In genomic region chr3:99366663-99367429, GRCh38 we compare ENCODE assay signal across 15 cellular contexts.
A peak's percentile ranks its signal among the peaks of the same experiment; 100 is the strongest.
DNase-seq lines count a peak whose midpoint lies in the region; FAIRE-seq and TF ChIP-seq lines count a peak whose summit lies in the region.
"Had no signal": no experiment of that assay in that cellular context is flagged by ENCODE, and none has a peak within 500 bp of the region (broad histone marks: within the 10 kb centered on the region; RNA-seq: fewer than 3 reads in every experiment).

No MANE protein-coding gene starts in this region.

- H3K4me3 ChIP-seq in H1 (ENCODE audit: extremely low read depth in 1 of 4, insufficient read depth in 2 of 4, low read depth in 3 of 4, low read length in 4 of 4) (no peak overlapping the region), colonic mucosa (no peak overlapping the region)
- no peak overlapping the region for H3K4me3 ChIP-seq in effector memory CD4-positive, alpha-beta T cell (ENCODE audit: insufficient read depth, low read depth, low read length, poor library complexity, severe bottlenecking)
- H3K4me3 ChIP-seq in CD8-positive, alpha-beta memory T cell (ENCODE audit: low read length), result no peak overlapping the region
- H3K4me3 ChIP-seq: A549, cardiac muscle cell, SJCRH30, testis had no signal

- no peak overlapping the region for H4K91ac ChIP-seq in H1 (replicated peaks; ENCODE audit: insufficient read length, low read length)

- no peaks in the 10 kb centered on the region for H3K36me3 Mint-ChIP-seq in CD8-positive, alpha-beta memory T cell
- H3K36me3 Mint-ChIP-seq: activated naive CD8-positive, alpha-beta T cell had no signal

- no peak overlapping the region for H3K4ac ChIP-seq in H1 (replicated peaks; ENCODE audit: insufficient read length, low read depth, low read length)

- H4K8ac ChIP-seq in H1 (ENCODE audit: extremely low read depth, insufficient read depth, low read length), result no peak overlapping the region

- H3K36me3 ChIP-seq in H1 (ENCODE audit: control insufficient read depth in 2 of 4, insufficient read depth in 4 of 4, low read length in 3 of 4) (no peaks in the 10 kb centered on the region), colonic mucosa (no peaks in the 10 kb centered on the region)
- no peaks in the 10 kb centered on the region for H3K36me3 ChIP-seq in effector memory CD4-positive, alpha-beta T cell (ENCODE audit: control insufficient read depth, insufficient read depth, low read length)
- H3K36me3 ChIP-seq in CD8-positive, alpha-beta memory T cell (ENCODE audit: insufficient read depth, low read length), result no peaks in the 10 kb centered on the region
- H3K36me3 ChIP-seq: cardiac muscle cell, SJCRH30 had no signal

- no peak for TF ChIP-seq POLR2A in H1 (IDR thresholded peaks at IDR 0.05; ENCODE audit: control extremely low read depth in 1 of 2, low read depth in 2 of 2, low read length in 2 of 2)

- H3K14ac ChIP-seq in H1 (ENCODE audit: insufficient read length), result no peak overlapping the region

- H3K4me1 ChIP-seq in H1 (replicated peaks in 1 of 4; ENCODE audit: control insufficient read depth in 3 of 4, insufficient read depth in 4 of 4, low read length in 3 of 4) (no peaks in the 10 kb centered on the region), colonic mucosa (no peaks in the 10 kb centered on the region)
- no peaks in the 10 kb centered on the region for H3K4me1 ChIP-seq in effector memory CD4-positive, alpha-beta T cell (ENCODE audit: control insufficient read depth, insufficient read depth, low read length, poor library complexity, severe bottlenecking)
- H3K4me1 ChIP-seq in CD8-positive, alpha-beta memory T cell (ENCODE audit: insufficient read depth, low read length), result no peaks in the 10 kb centered on the region
- H3K4me1 ChIP-seq: A549, SJCRH30, testis had no signal

- H3K23me2 ChIP-seq in H1 (ENCODE audit: low read depth, low read length), result no peaks in the 10 kb centered on the region

- H3K9me3 Mint-ChIP-seq in CD8-positive, alpha-beta memory T cell, result peaks cover 0 to 6% (median 2%) of the 10 kb centered on the region in 5 donors

- no peak overlapping the region for H3K56ac ChIP-seq in H1 (replicated peaks; ENCODE audit: insufficient read length, low read depth, low read length)

- H4K5ac ChIP-seq in H1 (ENCODE audit: insufficient read length, low read depth, low read length), result no peak overlapping the region

- H2BK5ac ChIP-seq in H1 (ENCODE audit: low read depth, low read length), result no peak overlapping the region

- intact Hi-C loops in colonic mucosa (cut with DNase I), result no loop called here

- peaks cover 0 to 2% (median 0%) of the 10 kb centered on the region in 4 experiments; a peak in 1 of 7 replicates for H3K27me3 ChIP-seq in H1 (replicated peaks in 1 of 4; ENCODE audit: control insufficient read depth in 3 of 4, extremely low read depth in 1 of 4, insufficient read depth in 3 of 4, low read length in 3 of 4)
- H3K27me3 ChIP-seq in effector memory CD4-positive, alpha-beta T cell (replicated peaks; ENCODE audit: control insufficient read depth, insufficient read depth, low read length, poor library complexity, severe bottlenecking), result no peaks in the 10 kb centered on the region
- H3K27me3 ChIP-seq in colonic mucosa, result no peaks in the 10 kb centered on the region
- no peaks in the 10 kb centered on the region for H3K27me3 ChIP-seq in CD8-positive, alpha-beta memory T cell (ENCODE audit: insufficient read depth, low read length, poor library complexity, severe bottlenecking)
- H3K27me3 ChIP-seq: cardiac muscle cell, SJCRH30, testis had no signal

- TF ChIP-seq CTCF in H1 (IDR thresholded peaks at IDR 0.05; ENCODE audit: control extremely low read depth in 1 of 3, insufficient read depth in 1 of 3, low read depth in 1 of 3, low read length in 3 of 3), result peak in 2 of 3 experiments; percentile 58 to 60; a peak in 3 of 4 replicates
- no peak for TF ChIP-seq CTCF in colonic mucosa (IDR thresholded peaks at IDR 0.05)

- peak; percentile 62 for FAIRE-seq in H1 (lab: Jason Lieb, UNC)

- H2BK15ac ChIP-seq in H1 (ENCODE audit: low read length), result no peak overlapping the region

- POLR2A ChIA-PET in H1 (lab: Charles Lee; ENCODE audit: partially characterized antibody), result no interaction called here
- POLR2A ChIA-PET in CD8-positive, alpha-beta memory T cell (lab: Charles Lee), result no interaction called here

- H4K20me1 ChIP-seq in H1 (replicated peaks in 1 of 2; ENCODE audit: control insufficient read depth in 1 of 2, insufficient read depth in 2 of 2, low read length in 2 of 2), result no peaks in the 10 kb centered on the region

- H3K4me2 ChIP-seq in H1 (ENCODE audit: insufficient read depth in 1 of 2, low read depth in 2 of 2, low read length in 2 of 2), result no peak overlapping the region
- H3K4me2 ChIP-seq: A549 had no signal

- no peaks in the 10 kb centered on the region for H3K27me3 Mint-ChIP-seq in CD8-positive, alpha-beta memory T cell
- H3K27me3 Mint-ChIP-seq: activated naive CD8-positive, alpha-beta T cell had no signal

- H3K23ac ChIP-seq in H1 (ENCODE audit: insufficient read length), result no peak overlapping the region

- WGBS in H1 (ENCODE audit: extremely low coverage in 1 of 2, insufficient coverage in 1 of 2, insufficient read length in 1 of 2, insufficient replicate concordance in 2 of 2, low coverage in 1 of 2, low lambda C conversion rate in 2 of 2, missing lambda C conversion rate in 1 of 2), 2 experiments, result 82% methylated on average over 5 of the region's 5 CpGs; no CpG with 5 or more reads in 1 of the 2 experiments

- no peak overlapping the region for H2BK20ac ChIP-seq in H1 (ENCODE audit: low read length)

- no peak overlapping the region for H3K27ac ChIP-seq in H1 (ENCODE audit: low read depth, low read length)
- no peak overlapping the region for H3K27ac ChIP-seq in effector memory CD4-positive, alpha-beta T cell (ENCODE audit: insufficient read depth, low read length, poor library complexity, severe bottlenecking)
- H3K27ac ChIP-seq in colonic mucosa, result no peak overlapping the region
- no peak overlapping the region for H3K27ac ChIP-seq in CD8-positive, alpha-beta memory T cell (ENCODE audit: low read depth, low read length)
- H3K27ac ChIP-seq: A549, cardiac muscle cell, SJCRH30, testis had no signal

- H2AK5ac ChIP-seq in H1 (ENCODE audit: low read depth, low read length), result no peak overlapping the region

- DNase-seq in NCI-H748 (lab: John Stamatoyannopoulos, UW; ENCODE audit: unreplicated experiment), result peak; percentile 6
- no peak for DNase-seq in NCI-H748 treated with DMSO at 0.1 percent for 48 hours (lab: John Stamatoyannopoulos, UW)
- peak; percentile 45 for DNase-seq in NCI-H82 (lab: John Stamatoyannopoulos, UW)
- peak in 1 of 2 experiments; percentile 48 for DNase-seq in H1 (ENCODE audit: low read depth in 1 of 2, low spot score in 2 of 2)
- peak; percentile 4 for DNase-seq in renal cortical epithelial cell (ENCODE audit: low read depth)
- no peak for DNase-seq in effector memory CD4-positive, alpha-beta T cell
- DNase-seq in colonic mucosa, result no peak
- DNase-seq in CD8-positive, alpha-beta memory T cell, result no peak
- DNase-seq: activated CD8-positive, alpha-beta memory T cell treated with anti-CD3 and anti-CD28 coated beads, Interleukin-2, amount 50 U/mL, for 4 hours; NCI-H526; testis had no signal

- no peak for TF ChIP-seq EP300 in H1 (IDR thresholded peaks at IDR 0.05; ENCODE audit: borderline replicate concordance in 1 of 2, low read depth in 2 of 2, low read length in 2 of 2)

- H3K18ac ChIP-seq in H1 (ENCODE audit: extremely low read depth, low read length), result no peak overlapping the region

- no peak overlapping the region for H3K9ac ChIP-seq in H1 (replicated peaks in 1 of 4; ENCODE audit: extremely low read depth in 1 of 4, low read depth in 3 of 4, low read length in 3 of 4)
- no peak overlapping the region for H3K9ac ChIP-seq in colonic mucosa (ENCODE audit: low read depth in 2 of 2, low read length in 2 of 2)

- H3K4me1 Mint-ChIP-seq in CD8-positive, alpha-beta memory T cell, result no peaks in the 10 kb centered on the region

- no peak overlapping the region for H3K4me3 Mint-ChIP-seq in CD8-positive, alpha-beta memory T cell
- H3K4me3 Mint-ChIP-seq: activated naive CD8-positive, alpha-beta T cell had no signal

- H3K9me3 ChIP-seq in H1 (ENCODE audit: insufficient read depth in 2 of 2, low read depth in 1 of 2, low read length in 1 of 2) (no peaks in the 10 kb centered on the region), colonic mucosa (no peaks in the 10 kb centered on the region)
- no peaks in the 10 kb centered on the region for H3K9me3 ChIP-seq in effector memory CD4-positive, alpha-beta T cell (ENCODE audit: control insufficient read depth, low read length)
- no peaks in the 10 kb centered on the region for H3K9me3 ChIP-seq in CD8-positive, alpha-beta memory T cell (ENCODE audit: low read length)
- H3K9me3 ChIP-seq: A549, SJCRH30, testis had no signal

- H3K79me2 ChIP-seq in H1 (ENCODE audit: control insufficient read depth in 1 of 2, insufficient read depth in 2 of 2, low read length in 2 of 2), result no peaks in the 10 kb centered on the region

- H2AFZ ChIP-seq in H1 (ENCODE audit: low read length), result no peak overlapping the region

- H2BK12ac ChIP-seq in H1 (ENCODE audit: low read depth, low read length), result no peak overlapping the region

- TF ChIP-seq RAD21 in H1 (IDR thresholded peaks at IDR 0.05 in 1 of 2, conservative IDR thresholded peaks at IDR 0.05 in 1 of 2; ENCODE audit: low read depth in 2 of 2, low read length in 2 of 2), result peak; percentile 53 to 57

- CTCF ChIA-PET in H1 (lab: Charles Lee; ENCODE audit: partially characterized antibody), result interaction anchor here (0.6 to 2.7 kb wide), 10 partner anchors 9 to 470 kb away, joined by 3 to 12 read pairs (median 4); no protein-coding TSS in a partner anchor
- CTCF ChIA-PET in CD8-positive, alpha-beta memory T cell (lab: Charles Lee), result no interaction called here

- no peak overlapping the region for H3K27ac Mint-ChIP-seq in CD8-positive, alpha-beta memory T cell
- H3K27ac Mint-ChIP-seq: activated naive CD8-positive, alpha-beta T cell had no signal

- H3K79me1 ChIP-seq in H1 (ENCODE audit: low read depth, low read length), result no peaks in the 10 kb centered on the region

- no peak overlapping the region for H2BK120ac ChIP-seq in H1 (replicated peaks; ENCODE audit: low read depth, low read length)

TF ChIP-seq in H1, 55 proteins besides CTCF, POLR2A, EP300 and RAD21:
- TF ChIP-seq EZH2 (IDR thresholded peaks at IDR 0.05; ENCODE audit: low read depth, low read length, severe bottlenecking), result no peak
- TF ChIP-seq BACH1 (IDR thresholded peaks at IDR 0.05; ENCODE audit: low read length), result no peak
- no peak for TF ChIP-seq CHD2 (IDR thresholded peaks at IDR 0.05; ENCODE audit: low read length)
- TF ChIP-seq FOSL1 (IDR thresholded peaks at IDR 0.05; ENCODE audit: insufficient read depth, low read depth, low read length), result no peak
- no peak for TF ChIP-seq PHF8 (conservative IDR thresholded peaks at IDR 0.05; ENCODE audit: low read depth, low read length)
- no peak for TF ChIP-seq POLR2AphosphoS5 (IDR thresholded peaks at IDR 0.05; ENCODE audit: low read depth, low read length)
- TF ChIP-seq CEBPB (IDR thresholded peaks at IDR 0.05; ENCODE audit: low read depth, low read length), result no peak
- no peak for TF ChIP-seq BRCA1 (IDR thresholded peaks at IDR 0.05; ENCODE audit: low read depth, low read length)
- TF ChIP-seq SUZ12 (IDR thresholded peaks at IDR 0.05; ENCODE audit: low read length), result no peak
- TF ChIP-seq SIRT6 (IDR thresholded peaks at IDR 0.05; ENCODE audit: low read length), result no peak
- TF ChIP-seq SP1 (IDR thresholded peaks at IDR 0.05; ENCODE audit: low read depth, low read length), result no peak

Comparison
In these comparisons a context has a peak if more than half of its experiments do, and no peak if none do; other contexts are left out.
1. DNase-seq: peak in NCI-H748 (single experiment), NCI-H82 (single experiment) and renal cortical epithelial cell (single experiment); none in NCI-H748 treated with DMSO at 0.1 percent for 48 hours (single experiment), effector memory CD4-positive, alpha-beta T cell (0 of 3), colonic mucosa (single experiment) and CD8-positive, alpha-beta memory T cell (0 of 5).